In genomic region chr1:32684167-32684811, GRCh38 we compare ENCODE assay signal across 11 cellular contexts. TPM values are rescaled to one million over a fixed set of nuclear protein-coding genes. Genes with fewer than 3 reads are reported as not detected.
DNase-seq lines count a peak whose midpoint lies in the region; ATAC-seq and TF ChIP-seq lines count a peak whose summit lies in the region.
"Had no signal": no experiment of that assay in that cellular context is flagged by ENCODE, and none has a peak within 500 bp of the region (broad histone marks: within the 10 kb centered on the region; RNA-seq: fewer than 3 reads in every experiment).

No MANE protein-coding gene starts in this region.

- H3K36me3 ChIP-seq in BJ (ENCODE audit: control insufficient read depth, insufficient read depth, low read length): peaks cover 1% of the 10 kb centered on the region

- H3K27me3 ChIP-seq in BJ (ENCODE audit: control insufficient read depth, insufficient read depth, low read length): no peaks in the 10 kb centered on the region
- H3K27me3 ChIP-seq: brain microvascular endothelial cell had no signal

- no peaks in the 10 kb centered on the region for H3K9me3 Mint-ChIP-seq in activated T-helper 1 cell treated with anti-CD3 and anti-CD28 coated beads, Interleukin-12 subunit alpha, Interleukin-12 subunit beta, Interleukin-2, Interleukin-4 antibody, amounts not matched to agents 30 ng/mL and 10 ng/mL and 1 ng/mL, durations not matched to agents 14 hours and 24 hours and 36 hours

- H3K4me1 Mint-ChIP-seq in activated T-helper 1 cell treated with anti-CD3 and anti-CD28 coated beads, Interleukin-12 subunit alpha, Interleukin-12 subunit beta, Interleukin-2, Interleukin-4 antibody, amounts not matched to agents 30 ng/mL and 10 ng/mL and 1 ng/mL, durations not matched to agents 14 hours and 24 hours and 36 hours (ENCODE audit: low read depth): peaks cover 7% of the 10 kb centered on the region

- H3K4me3 ChIP-seq in BJ (ENCODE audit: low read depth, low read length): no peak overlapping the region

- no peaks in the 10 kb centered on the region for H3K27me3 Mint-ChIP-seq in activated T-helper 1 cell treated with anti-CD3 and anti-CD28 coated beads, Interleukin-12 subunit alpha, Interleukin-12 subunit beta, Interleukin-2, Interleukin-4 antibody, amounts not matched to agents 30 ng/mL and 10 ng/mL and 1 ng/mL, durations not matched to agents 14 hours and 24 hours and 36 hours (ENCODE audit: insufficient read depth)

- ATAC-seq in HG03095 (IDR thresholded peaks at IDR 0.05; ENCODE audit: unreplicated experiment): no peak

- peak; percentile 27 for DNase-seq in BJ (ENCODE audit: low read depth)
- no peak for DNase-seq in activated T-helper 1 cell treated with anti-CD3 and anti-CD28 coated beads, Interleukin-12 subunit alpha, Interleukin-12 subunit beta, Interleukin-2, Interleukin-4 antibody, amounts not matched to agents 30 ng/mL and 10 ng/mL and 1 ng/mL, durations not matched to agents 14 hours and 24 hours and 36 hours (ENCODE audit: low spot score)
- peak; percentile 87 for DNase-seq in foreskin melanocyte
- peak; percentile 47 for DNase-seq in pulmonary artery endothelial cell (ENCODE audit: low read depth, low spot score)
- no peak for DNase-seq in HT-29 (ENCODE audit: low spot score)
- no peak for DNase-seq in HUDEP-2 (lab: John Stamatoyannopoulos, UW; ENCODE audit: unreplicated experiment in 76 of 76)
- no peak for DNase-seq in NOMO-1 treated with dmso at 0.1 percent for 144 hours (lab: John Stamatoyannopoulos, UW; ENCODE audit: unreplicated experiment)
- DNase-seq: brain microvascular endothelial cell, DMS53 had no signal

- POLR2A ChIA-PET in BJ (lab: Charles Lee): interaction anchor here (0.8 to 1.0 kb wide), 2 partner anchors 19 to 886 kb away, joined by 3 read pairs; no protein-coding TSS in a partner anchor

- intact Hi-C loops in activated T-helper 1 cell treated with anti-CD3 and anti-CD28 coated beads, Interleukin-12 subunit alpha, Interleukin-12 subunit beta, Interleukin-2, Interleukin-4 antibody, amounts not matched to agents 30 ng/mL and 10 ng/mL and 1 ng/mL, durations not matched to agents 14 hours and 24 hours and 36 hours (cut with micrococcal nuclease): no loop called here

- no peak overlapping the region for H3K4me3 Mint-ChIP-seq in activated T-helper 1 cell treated with anti-CD3 and anti-CD28 coated beads, Interleukin-12 subunit alpha, Interleukin-12 subunit beta, Interleukin-2, Interleukin-4 antibody, amounts not matched to agents 30 ng/mL and 10 ng/mL and 1 ng/mL, durations not matched to agents 14 hours and 24 hours and 36 hours

- peaks cover 48% of the 10 kb centered on the region for H3K36me3 Mint-ChIP-seq in activated T-helper 1 cell treated with anti-CD3 and anti-CD28 coated beads, Interleukin-12 subunit alpha, Interleukin-12 subunit beta, Interleukin-2, Interleukin-4 antibody, amounts not matched to agents 30 ng/mL and 10 ng/mL and 1 ng/mL, durations not matched to agents 14 hours and 24 hours and 36 hours (ENCODE audit: low read depth)

- CTCF ChIA-PET in BJ (lab: Yijun Ruan, JAX): interaction anchor here (0.6 to 1.4 kb wide), 4 partner anchors 16 to 166 kb away, joined by 3 to 4 read pairs (median 4); no protein-coding TSS in a partner anchor

- TF ChIP-seq CTCF in BJ (IDR thresholded peaks at IDR 0.05; ENCODE audit: insufficient read depth, low read depth, low read length): no peak

- peak overlapping the region; percentile 72 for H3K27ac Mint-ChIP-seq in activated T-helper 1 cell treated with anti-CD3 and anti-CD28 coated beads, Interleukin-12 subunit alpha, Interleukin-12 subunit beta, Interleukin-2, Interleukin-4 antibody, amounts not matched to agents 30 ng/mL and 10 ng/mL and 1 ng/mL, durations not matched to agents 14 hours and 24 hours and 36 hours

RNA-seq across cellular contexts. Expression of gene SYNC, which starts 18.3 kb away (rescaled TPM):
- 57.3 and 60.5 TPM in 2 replicates for polyA plus RNA-seq in BJ (2011; rRNA removed)
- polyA minus RNA-seq in BJ (2011; rRNA and poly(A)+ RNA removed): 29.3 and 34.6 TPM in 2 replicates
- 0.05 TPM in 1 of 2 replicates, not detected in the other for total RNA-seq in activated T-helper 1 cell treated with anti-CD3 and anti-CD28 coated beads, Interleukin-12 subunit alpha, Interleukin-12 subunit beta, Interleukin-2, Interleukin-4 antibody, amounts not matched to agents 30 ng/mL and 10 ng/mL and 1 ng/mL, durations not matched to agents 14 hours and 24 hours and 36 hours
- total RNA-seq in pulmonary artery endothelial cell: 11.8 and 12.1 TPM in 2 replicates
- total RNA-seq in HT-29 (2014; rRNA removed; shearing (Covaris generic)): 0.65 and 0.76 TPM in 2 replicates
- total RNA-seq: T-helper 2 cell treated with Interferon-gamma antibody and Interleukin-4, amounts not matched to agents 100 ng/mL and 5 ng/mL, for 36 hours had no signal

RNA-seq across cellular contexts. Expression of gene RBBP4, which starts 33.3 kb away (rescaled TPM):
- polyA plus RNA-seq in BJ (2011; rRNA removed): 67.0 and 102 TPM in 2 replicates
- polyA minus RNA-seq in BJ (2011; rRNA and poly(A)+ RNA removed): 64.0 and 72.0 TPM in 2 replicates
- 315 TPM in 2 replicates for total RNA-seq in activated T-helper 1 cell treated with anti-CD3 and anti-CD28 coated beads, Interleukin-12 subunit alpha, Interleukin-12 subunit beta, Interleukin-2, Interleukin-4 antibody, amounts not matched to agents 30 ng/mL and 10 ng/mL and 1 ng/mL, durations not matched to agents 14 hours and 24 hours and 36 hours
- total RNA-seq in pulmonary artery endothelial cell: 176 and 228 TPM in 2 replicates
- total RNA-seq in HT-29 (2014; rRNA removed; shearing (Covaris generic)): 109 and 126 TPM in 2 replicates

RNA-seq across cellular contexts. Expression of gene ZBTB8OS, which starts 33.9 kb away (rescaled TPM):
- polyA plus RNA-seq in BJ (2011; rRNA removed): 21.1 and 50.9 TPM in 2 replicates
- polyA minus RNA-seq in BJ (2011; rRNA and poly(A)+ RNA removed): 5.8 and 6.4 TPM in 2 replicates
- 49.7 and 53.3 TPM in 2 replicates for total RNA-seq in activated T-helper 1 cell treated with anti-CD3 and anti-CD28 coated beads, Interleukin-12 subunit alpha, Interleukin-12 subunit beta, Interleukin-2, Interleukin-4 antibody, amounts not matched to agents 30 ng/mL and 10 ng/mL and 1 ng/mL, durations not matched to agents 14 hours and 24 hours and 36 hours
- 32.1 and 52.7 TPM in 2 replicates for total RNA-seq in pulmonary artery endothelial cell
- total RNA-seq in HT-29 (2014; rRNA removed; shearing (Covaris generic)): 37.4 and 43.5 TPM in 2 replicates

Comparison
In these comparisons a context has a peak if more than half of its experiments do, and no peak if none do; other contexts are left out.
1. DNase-seq: peak in BJ (single experiment), foreskin melanocyte (single experiment) and pulmonary artery endothelial cell (single experiment); none in activated T-helper 1 cell treated with anti-CD3 and anti-CD28 coated beads, Interleukin-12 subunit alpha, Interleukin-12 subunit beta, Interleukin-2, Interleukin-4 antibody, amounts not matched to agents 30 ng/mL and 10 ng/mL and 1 ng/mL, durations not matched to agents 14 hours and 24 hours and 36 hours (single experiment), HT-29 (single experiment), HUDEP-2 (0 of 76) and NOMO-1 treated with dmso at 0.1 percent for 144 hours (single experiment).